ENCODE assay signal across 13 cellular contexts in the genomic region with DNA sequence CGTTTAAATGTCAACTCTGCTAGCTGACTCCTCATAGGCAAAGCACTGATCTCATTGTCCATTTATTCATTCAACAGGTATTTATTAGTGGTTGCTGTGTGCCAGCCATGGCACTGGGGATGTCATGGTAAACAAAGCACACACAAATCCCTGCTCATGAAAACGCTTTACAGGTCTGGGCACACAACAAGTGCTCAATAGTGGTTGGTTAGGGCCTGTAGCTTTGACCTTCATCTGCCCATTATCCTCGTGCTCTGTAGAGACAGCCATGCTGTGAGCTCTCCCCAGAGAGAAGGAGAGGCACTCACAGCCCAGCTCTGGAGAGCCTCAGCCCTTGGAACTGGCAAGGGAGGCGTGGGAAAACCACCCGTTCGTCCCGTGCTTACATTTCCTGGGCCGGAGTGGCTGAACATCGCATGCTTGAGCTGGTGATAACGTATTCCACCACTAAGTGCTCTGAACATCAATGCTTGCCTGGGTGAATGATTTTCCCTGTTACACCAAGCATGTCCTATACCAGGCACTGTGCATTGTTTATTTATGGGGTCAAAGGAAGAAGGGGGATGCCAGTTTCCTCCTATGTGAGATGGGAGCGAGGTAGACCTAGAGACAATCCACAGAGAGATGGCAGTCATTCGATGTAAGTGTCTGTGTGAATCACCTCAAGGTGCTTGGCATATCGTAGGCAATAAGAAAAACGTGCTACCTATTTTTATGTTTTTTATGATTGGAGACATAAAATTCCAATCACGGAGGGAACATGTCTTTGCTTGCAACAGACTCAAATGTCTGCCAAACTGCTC.
"Had no signal": no experiment of that assay in that cellular context is flagged by ENCODE, and none has a peak within 500 bp of the region (broad histone marks: within the 10 kb centered on the region; RNA-seq: fewer than 3 reads in every experiment).

No MANE protein-coding gene starts in this region.

- H3K27ac ChIP-seq: esophagus squamous epithelium, heart left ventricle, testis had no signal

- ATAC-seq: activated CD4-positive, CD25-positive, alpha-beta regulatory T cell treated with anti-CD3 and anti-CD28 coated beads, Interleukin-2, amount 50 U/mL, for 24 hours; heart left ventricle; naive thymus-derived CD4-positive, alpha-beta T cell; stimulated activated naive CD8-positive, alpha-beta T cell treated with anti-CD3 and anti-CD28 coated beads, Interleukin-15, amount 100 ng/mL, for 72 hours had no signal

- H3K36me3 ChIP-seq: esophagus squamous epithelium, heart left ventricle had no signal

- H3K4me3 ChIP-seq: esophagus squamous epithelium, heart left ventricle, testis had no signal

- H3K27me3 ChIP-seq: esophagus squamous epithelium, heart left ventricle, testis had no signal

- DNase-seq: activated CD4-positive, alpha-beta T cell treated with anti-CD3 and anti-CD28 coated beads, Interleukin-2, amount 50 U/mL, for 4 hours; activated effector memory CD4-positive, alpha-beta T cell treated with Interleukin-2 at 50 U/mL for 16 hours; activated T-cell treated with anti-CD3 and anti-CD28 coated beads, Interleukin-2, amount 50 U/mL, for 24 hours; anterior cingulate cortex; esophagus squamous epithelium; foreskin melanocyte; heart left ventricle; naive thymus-derived CD4-positive, alpha-beta T cell; stimulated activated CD4-positive, alpha-beta T cell treated with anti-CD3 and anti-CD28 coated beads, Interleukin-4, amount 100 ng/mL, for 1 hour; stimulated activated CD8-positive, alpha-beta memory T cell treated with anti-CD3 and anti-CD28 coated beads, Interleukin-4, amount 100 ng/mL, for 48 hours; stimulated activated naive CD8-positive, alpha-beta T cell treated with anti-CD3 and anti-CD28 coated beads, Interleukin-15, amount 100 ng/mL, for 72 hours; testis had no signal

- H3K4me1 ChIP-seq: testis had no signal

- H3K9me3 ChIP-seq: esophagus squamous epithelium, testis had no signal
